In genomic region chr22:45863981-45864751, GRCh38 we compare ENCODE assay signal across 8 cellular contexts.
DNase-seq lines count a peak whose midpoint lies in the region; ATAC-seq, FAIRE-seq and TF ChIP-seq lines count a peak whose summit lies in the region.

No MANE protein-coding gene starts in this region.

- no peak overlapping the region for H3K4ac ChIP-seq in H1 (replicated peaks; ENCODE audit: insufficient read length, low read depth, low read length)

- no peak overlapping the region for H3K23ac ChIP-seq in H1 (ENCODE audit: insufficient read length)

- H2BK20ac ChIP-seq in H1 (ENCODE audit: low read length): no peak overlapping the region

- no peaks in the 10 kb centered on the region for H3K4me1 Mint-ChIP-seq in activated CD4-positive, alpha-beta memory T cell treated with anti-CD3 and anti-CD28 coated beads, Interleukin-2, amount 10 ng/mL, durations not matched to agents 7 days and 5 days

- CTCF ChIA-PET in activated CD4-positive, alpha-beta memory T cell treated with anti-CD3 and anti-CD28 coated beads, Interleukin-2, amount 10 ng/mL, durations not matched to agents 7 days and 5 days (lab: Charles Lee): interaction anchor here (0.6 to 2.4 kb wide), 18 partner anchors 10 to 619 kb away, joined by 3 to 11 read pairs (median 4); no protein-coding TSS in a partner anchor
- CTCF ChIA-PET in H1 (lab: Charles Lee; ENCODE audit: partially characterized antibody): interaction anchor here (0.6 to 7.9 kb wide), 98 partner anchors 8 to 1575 kb away, joined by 3 to 78 read pairs (median 4); partner anchors contain the start of gene ARHGAP8

- H3K23me2 ChIP-seq in H1 (ENCODE audit: low read depth, low read length): peaks cover 13% of the 10 kb centered on the region; the same call in 1 of the 2 replicates

- peak; percentile 82 to 91 (median 86) for TF ChIP-seq CTCF in H1 (IDR thresholded peaks at IDR 0.05; ENCODE audit: control extremely low read depth in 1 of 3, insufficient read depth in 1 of 3, low read depth in 1 of 3, low read length in 3 of 3)

- H3K4me2 ChIP-seq in H1 (ENCODE audit: insufficient read depth in 1 of 2, low read depth in 2 of 2, low read length in 2 of 2): no peak overlapping the region

- H3K79me1 ChIP-seq in H1 (ENCODE audit: low read depth, low read length): no peaks in the 10 kb centered on the region; the same call in 1 of the 2 replicates

- H3K36me3 Mint-ChIP-seq in activated CD4-positive, alpha-beta memory T cell treated with anti-CD3 and anti-CD28 coated beads, Interleukin-2, amount 10 ng/mL, durations not matched to agents 7 days and 5 days (ENCODE audit: low read depth): no peaks in the 10 kb centered on the region

- no peak for ATAC-seq in GM21360 (IDR thresholded peaks at IDR 0.05; ENCODE audit: unreplicated experiment)

- H3K4me3 ChIP-seq in H7 (ENCODE audit: insufficient read depth, low read depth, low read length): no peak overlapping the region
- H3K4me3 ChIP-seq in H1 (ENCODE audit: extremely low read depth in 1 of 4, insufficient read depth in 2 of 4, low read depth in 3 of 4, low read length in 4 of 4): no peak overlapping the region

- TF ChIP-seq EP300 in H1 (IDR thresholded peaks at IDR 0.05; ENCODE audit: borderline replicate concordance in 1 of 2, low read depth in 2 of 2, low read length in 2 of 2): no peak

- H4K20me1 ChIP-seq in H1 (replicated peaks in 1 of 2; ENCODE audit: control insufficient read depth in 1 of 2, insufficient read depth in 2 of 2, low read length in 2 of 2): peaks cover 10 to 13% of the 10 kb centered on the region in 2 experiments

- no peak overlapping the region for H3K4me3 Mint-ChIP-seq in activated CD4-positive, alpha-beta memory T cell treated with anti-CD3 and anti-CD28 coated beads, Interleukin-2, amount 10 ng/mL, durations not matched to agents 7 days and 5 days

- no peak overlapping the region for H3K27ac ChIP-seq in H1 (ENCODE audit: low read depth, low read length)

- TF ChIP-seq RAD21 in H1 (IDR thresholded peaks at IDR 0.05 in 1 of 2, conservative IDR thresholded peaks at IDR 0.05 in 1 of 2; ENCODE audit: low read depth in 2 of 2, low read length in 2 of 2): peak; percentile 59 to 76

- no peak overlapping the region for H3K18ac ChIP-seq in H1 (ENCODE audit: extremely low read depth, low read length)

- no peak overlapping the region for H4K91ac ChIP-seq in H1 (replicated peaks; ENCODE audit: insufficient read length, low read length)

- FAIRE-seq in H1 (lab: Jason Lieb, UNC): no peak

- H2BK5ac ChIP-seq in H1 (ENCODE audit: low read depth, low read length): no peak overlapping the region

- H2BK15ac ChIP-seq in H1 (ENCODE audit: low read length): no peak overlapping the region

- H2AK5ac ChIP-seq in H1 (ENCODE audit: low read depth, low read length): no peak overlapping the region

- H2AFZ ChIP-seq in H1 (ENCODE audit: low read length): no peak overlapping the region

- no peaks in the 10 kb centered on the region for H3K79me2 ChIP-seq in H1 (ENCODE audit: control insufficient read depth in 1 of 2, insufficient read depth in 2 of 2, low read length in 2 of 2)

- no peak overlapping the region for H3K56ac ChIP-seq in H1 (replicated peaks; ENCODE audit: insufficient read length, low read depth, low read length)

- no peak overlapping the region for H3K27ac Mint-ChIP-seq in activated CD4-positive, alpha-beta memory T cell treated with anti-CD3 and anti-CD28 coated beads, Interleukin-2, amount 10 ng/mL, durations not matched to agents 7 days and 5 days

- no peak overlapping the region for H4K5ac ChIP-seq in H1 (ENCODE audit: insufficient read length, low read depth, low read length)

- no peak overlapping the region for H2BK12ac ChIP-seq in H1 (ENCODE audit: low read depth, low read length)

- no peak for TF ChIP-seq POLR2A in H1 (IDR thresholded peaks at IDR 0.05; ENCODE audit: control extremely low read depth in 1 of 2, low read depth in 2 of 2, low read length in 2 of 2)

- H3K36me3 ChIP-seq in H7 (replicated peaks; ENCODE audit: control insufficient read depth, insufficient read depth, low read length): no peaks in the 10 kb centered on the region
- no peaks in the 10 kb centered on the region for H3K36me3 ChIP-seq in H1 (ENCODE audit: control insufficient read depth in 2 of 4, insufficient read depth in 4 of 4, low read length in 3 of 4)

- no peak overlapping the region for H3K14ac ChIP-seq in H1 (ENCODE audit: insufficient read length)

- no peak overlapping the region for H4K8ac ChIP-seq in H1 (ENCODE audit: extremely low read depth, insufficient read depth, low read length)

- peaks cover 35% of the 10 kb centered on the region for H3K27me3 ChIP-seq in H7 (ENCODE audit: control insufficient read depth, insufficient read depth, low read length)
- H3K27me3 ChIP-seq in H1 (replicated peaks in 1 of 4; ENCODE audit: control insufficient read depth in 3 of 4, extremely low read depth in 1 of 4, insufficient read depth in 3 of 4, low read length in 3 of 4): peaks cover 25 to 48% (median 44%) of the 10 kb centered on the region in 4 experiments

- POLR2A ChIA-PET in activated CD4-positive, alpha-beta memory T cell treated with anti-CD3 and anti-CD28 coated beads, Interleukin-2, amount 10 ng/mL, durations not matched to agents 7 days and 5 days (lab: Charles Lee): no interaction called here
- POLR2A ChIA-PET in H1 (lab: Charles Lee; ENCODE audit: partially characterized antibody): interaction anchor here (0.9 to 1.1 kb wide), 2 partner anchors 14 to 292 kb away, joined by 3 to 4 read pairs; no protein-coding TSS in a partner anchor

- peaks cover 32% of the 10 kb centered on the region for H3K27me3 Mint-ChIP-seq in activated CD4-positive, alpha-beta memory T cell treated with anti-CD3 and anti-CD28 coated beads, Interleukin-2, amount 10 ng/mL, durations not matched to agents 7 days and 5 days

- WGBS in H1 (ENCODE audit: extremely low coverage in 1 of 2, insufficient coverage in 1 of 2, insufficient read length in 1 of 2, insufficient replicate concordance in 2 of 2, low coverage in 1 of 2, low lambda C conversion rate in 2 of 2, missing lambda C conversion rate in 1 of 2), 2 experiments: 62% methylated on average over 19 of the region's 19 CpGs; no CpG with 5 or more reads in 1 of the 2 experiments

- no peak overlapping the region for H2BK120ac ChIP-seq in H1 (replicated peaks; ENCODE audit: low read depth, low read length)

- DNase-seq in AG08395 (ENCODE audit: low spot score) (peak; percentile 72), H7 (peak; percentile 90), NCI-H69 (lab: John Stamatoyannopoulos, UW) (peak; percentile 91), H1 (ENCODE audit: low read depth in 1 of 2, low spot score in 2 of 2) (peak in 1 of 2 experiments; percentile 96), mucosa of gallbladder (ENCODE audit: low spot score) (peak; percentile 65)
- peak; percentile 73 for DNase-seq in activated CD4-positive, alpha-beta memory T cell treated with anti-CD3 and anti-CD28 coated beads, Interleukin-2, amount 10 ng/mL, durations not matched to agents 7 days and 5 days
- peak; percentile 94 for DNase-seq in stimulated activated CD8-positive, alpha-beta memory T cell treated with anti-CD3 and anti-CD28 coated beads, Interleukin-4, amount 100 ng/mL, for 48 hours

- H3K4me1 ChIP-seq in H1 (replicated peaks in 1 of 4; ENCODE audit: control insufficient read depth in 3 of 4, insufficient read depth in 4 of 4, low read length in 3 of 4): peaks cover 0 to 8% (median 1%) of the 10 kb centered on the region in 4 experiments; a peak in 5 of 7 replicates

- no peaks in the 10 kb centered on the region; a peak in 1 of 4 replicates for H3K9me3 ChIP-seq in H1 (ENCODE audit: insufficient read depth in 2 of 2, low read depth in 1 of 2, low read length in 1 of 2)

- H3K9me3 Mint-ChIP-seq in activated CD4-positive, alpha-beta memory T cell treated with anti-CD3 and anti-CD28 coated beads, Interleukin-2, amount 10 ng/mL, durations not matched to agents 7 days and 5 days: no peaks in the 10 kb centered on the region

- H3K9ac ChIP-seq in H1 (replicated peaks in 1 of 4; ENCODE audit: extremely low read depth in 1 of 4, low read depth in 3 of 4, low read length in 3 of 4): no peak overlapping the region

TF ChIP-seq in H1, 55 proteins besides CTCF, POLR2A, EP300 and RAD21:
- 0 out of 2 replicates have a peak, but pooled peaks have one; percentile 37 for TF ChIP-seq SUZ12 (IDR thresholded peaks at IDR 0.05; ENCODE audit: low read length)
- TF ChIP-seq CHD1 (IDR thresholded peaks at IDR 0.05; ENCODE audit: low read depth, low read length): no peak
- TF ChIP-seq BACH1 (IDR thresholded peaks at IDR 0.05; ENCODE audit: low read length): peak; percentile 72
- TF ChIP-seq RFX5 (IDR thresholded peaks at IDR 0.05; ENCODE audit: borderline replicate concordance, low read depth, low read length): no peak
- TF ChIP-seq SIX5 (IDR thresholded peaks at IDR 0.05; ENCODE audit: low read depth, low read length): no peak
- TF ChIP-seq SIN3A (conservative IDR thresholded peaks at IDR 0.05 in 1 of 2, IDR thresholded peaks at IDR 0.05 in 1 of 2; ENCODE audit: low read depth in 1 of 2, low read length in 2 of 2): peak in 1 of 2 experiments; percentile 59; a peak in 1 of 4 replicates
- peak; percentile 45 to 95; a peak in 2 of 4 replicates for TF ChIP-seq HDAC2 (IDR thresholded peaks at IDR 0.05; ENCODE audit: borderline replicate concordance in 1 of 2, low read depth in 2 of 2, low read length in 2 of 2)
TF ChIP-seq in H1: peak in this region for 4.
